Comparison of ENCODE assay signal across 17 cellular contexts in genomic region chr15:68765602-68766368, GRCh38. TPM values are rescaled to one million over a fixed set of nuclear protein-coding genes. Genes with fewer than 3 reads are reported as not detected.
A peak's percentile ranks its signal among the peaks of the same experiment; 100 is the strongest.
DNase-seq lines count a peak whose midpoint lies in the region; ATAC-seq and TF ChIP-seq lines count a peak whose summit lies in the region.
"Had no signal": no experiment of that assay in that cellular context is flagged by ENCODE, and none has a peak within 500 bp of the region (broad histone marks: within the 10 kb centered on the region; RNA-seq: fewer than 3 reads in every experiment).

No MANE protein-coding gene starts in this region.

- CTCF ChIA-PET in HEK293 (lab: Yijun Ruan, JAX), result interaction anchor here (0.7 to 2.6 kb wide), 4 partner anchors 14 to 110 kb away, joined by 3 to 12 read pairs (median 4); no protein-coding TSS in a partner anchor

- H3K36me3 ChIP-seq in HEK293 (ENCODE audit: control insufficient read depth in 2 of 2, insufficient read depth in 1 of 2, low read length in 2 of 2), result no peaks in the 10 kb centered on the region; a peak in 1 of 3 replicates

- H3K36me3 Mint-ChIP-seq in effector memory CD8-positive, alpha-beta T cell (ENCODE audit: insufficient read depth), result no peaks in the 10 kb centered on the region
- H3K36me3 Mint-ChIP-seq: CD4-positive, CD25-positive, alpha-beta regulatory T cell had no signal

- no peaks in the 10 kb centered on the region for H3K4me1 Mint-ChIP-seq in effector memory CD8-positive, alpha-beta T cell (ENCODE audit: low read depth in 2 of 2)
- H3K4me1 Mint-ChIP-seq: CD4-positive, CD25-positive, alpha-beta regulatory T cell; GM23338 had no signal

- no peaks in the 10 kb centered on the region for H3K9me3 ChIP-seq in HEK293 (ENCODE audit: control insufficient read depth, insufficient read depth, low read depth, low read length)
- H3K9me3 ChIP-seq: SK-N-SH had no signal

- H3K4me3 Mint-ChIP-seq in effector memory CD8-positive, alpha-beta T cell, result no peak overlapping the region
- H3K4me3 Mint-ChIP-seq: CD4-positive, CD25-positive, alpha-beta regulatory T cell; GM23338 had no signal

- no peak for ATAC-seq in HG02798 (IDR thresholded peaks at IDR 0.05; ENCODE audit: poor library complexity, unreplicated experiment)
- ATAC-seq in effector memory CD8-positive, alpha-beta T cell (replicated peaks), result no peak
- ATAC-seq: GM23338, PC-3 had no signal

- TF ChIP-seq CTCF in HEK293 (tag by site-specific recombination; IDR thresholded peaks at IDR 0.05), result no peak

- H3K27ac ChIP-seq in HEK293 (ENCODE audit: extremely low read depth, low read depth, low read length), result no peak overlapping the region

- POLR2A ChIA-PET in HEK293 (lab: Yijun Ruan, JAX), result no interaction called here

- H3K9me3 Mint-ChIP-seq in effector memory CD8-positive, alpha-beta T cell, result no peaks in the 10 kb centered on the region
- H3K9me3 Mint-ChIP-seq: GM23338 had no signal

- peak; percentile 51 for DNase-seq in NCI-H146 (lab: John Stamatoyannopoulos, UW)
- peak; percentile 20 for DNase-seq in SHP77 treated with DMSO at 0.1 percent for 48 hours (lab: John Stamatoyannopoulos, UW)
- DNase-seq in lung microvascular endothelial cell (ENCODE audit: low read depth in 2 of 2), result peak; percentile 17 to 77
- DNase-seq in NCI-H524 treated with DMSO at 0.1 percent for 48 hours (lab: John Stamatoyannopoulos, UW), result no peak
- no peak for DNase-seq in effector memory CD8-positive, alpha-beta T cell
- DNase-seq: ACHN; CD4-positive, CD25-positive, alpha-beta regulatory T cell; DMS79; KBM-7; NCI-H1930; NCI-H446 treated with DMSO at 0.1 percent for 48 hours; PC-3; SK-N-SH; T-helper 1 cell had no signal

- no peak overlapping the region for H3K4me3 ChIP-seq in HEK293 (ENCODE audit: low read depth, low read length)
- H3K4me3 ChIP-seq: GM23338 had no signal

- H3K27me3 Mint-ChIP-seq in effector memory CD8-positive, alpha-beta T cell, result peaks cover 23 to 48% of the 10 kb centered on the region in 2 donors

- peaks cover 5% of the 10 kb centered on the region for H3K4me1 ChIP-seq in HEK293 (ENCODE audit: control insufficient read depth, insufficient read depth, low read length)

- H3K27ac Mint-ChIP-seq in effector memory CD8-positive, alpha-beta T cell, result no peak overlapping the region
- H3K27ac Mint-ChIP-seq: CD4-positive, CD25-positive, alpha-beta regulatory T cell; GM23338 had no signal

TF ChIP-seq in HEK293, 187 proteins besides CTCF, POLR2A, EP300 and RAD21:
- no peak for TF ChIP-seq ZNF2 (tag by site-specific recombination; IDR thresholded peaks at IDR 0.05)
- TF ChIP-seq ZNF600 (tag by site-specific recombination; IDR thresholded peaks at IDR 0.05), result no peak
- TF ChIP-seq MYNN (tag by site-specific recombination; IDR thresholded peaks at IDR 0.05; ENCODE audit: borderline replicate concordance), result no peak
- no peak for TF ChIP-seq ZNF654 (tag by site-specific recombination; IDR thresholded peaks at IDR 0.05; ENCODE audit: low read depth)
- TF ChIP-seq KLF1 (tag by site-specific recombination; IDR thresholded peaks at IDR 0.05), result 0 out of 2 replicates have a peak, but pooled peaks have one; percentile 27
- TF ChIP-seq ZNF747 (tag by site-specific recombination; IDR thresholded peaks at IDR 0.05), result no peak
- no peak for TF ChIP-seq ZSCAN23 (tag by site-specific recombination; IDR thresholded peaks at IDR 0.05)
- TF ChIP-seq ZNF785 (tag by site-specific recombination; IDR thresholded peaks at IDR 0.05), result no peak
- TF ChIP-seq, protein P1, sequence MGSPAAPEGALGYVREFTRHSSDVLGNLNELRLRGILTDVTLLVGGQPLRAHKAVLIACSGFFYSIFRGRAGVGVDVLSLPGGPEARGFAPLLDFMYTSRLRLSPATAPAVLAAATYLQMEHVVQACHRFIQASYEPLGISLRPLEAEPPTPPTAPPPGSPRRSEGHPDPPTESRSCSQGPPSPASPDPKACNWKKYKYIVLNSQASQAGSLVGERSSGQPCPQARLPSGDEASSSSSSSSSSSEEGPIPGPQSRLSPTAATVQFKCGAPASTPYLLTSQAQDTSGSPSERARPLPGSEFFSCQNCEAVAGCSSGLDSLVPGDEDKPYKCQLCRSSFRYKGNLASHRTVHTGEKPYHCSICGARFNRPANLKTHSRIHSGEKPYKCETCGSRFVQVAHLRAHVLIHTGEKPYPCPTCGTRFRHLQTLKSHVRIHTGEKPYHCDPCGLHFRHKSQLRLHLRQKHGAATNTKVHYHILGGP (tag by site-specific recombination; IDR thresholded peaks at IDR 0.05), result peak; percentile 30; the same call in 1 of the 2 replicates
- no peak for TF ChIP-seq ZNF626 (tag by site-specific recombination; IDR thresholded peaks at IDR 0.05)

RNA-seq across cellular contexts. Expression of gene ANP32A, which starts 54.9 kb away (rescaled TPM):
- total RNA-seq in lung microvascular endothelial cell, result 37.5 and 46.0 TPM in 2 replicates

Comparison
In these comparisons a context has a peak if more than half of its experiments do, and no peak if none do; other contexts are left out.
1. DNase-seq: peak in NCI-H146 (single experiment), SHP77 treated with DMSO at 0.1 percent for 48 hours (single experiment) and lung microvascular endothelial cell (2 of 2); none in NCI-H524 treated with DMSO at 0.1 percent for 48 hours (single experiment) and effector memory CD8-positive, alpha-beta T cell (0 of 3).